2 cellular contexts compared by ENCODE assay signal in the genomic region with DNA sequence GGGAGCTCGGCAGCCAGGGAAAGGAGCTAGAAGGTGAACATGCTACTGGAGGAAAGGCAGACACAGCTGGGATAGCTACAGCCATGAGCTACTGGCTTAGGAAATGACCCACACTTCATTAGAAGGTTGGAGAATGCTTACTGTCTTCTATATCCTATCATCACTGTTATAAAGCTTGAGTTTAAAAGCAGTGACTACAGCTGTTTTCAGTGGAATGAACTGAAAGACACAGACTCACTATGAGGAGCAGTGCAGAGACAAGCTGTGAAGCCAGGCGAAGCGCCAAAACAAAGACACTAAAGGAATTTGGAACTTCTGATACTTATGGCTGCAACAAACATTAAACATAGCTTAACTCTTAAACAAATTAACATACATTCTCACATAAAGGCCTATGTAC. TPM values are rescaled to one million over a fixed set of nuclear protein-coding genes. Genes with fewer than 3 reads are reported as not detected.
"Had no signal": no experiment of that assay in that cellular context is flagged by ENCODE, and none has a peak within 500 bp of the region (broad histone marks: within the 10 kb centered on the region; RNA-seq: fewer than 3 reads in every experiment).

No MANE protein-coding gene starts in this region.

RNA-seq across cellular contexts. Expression of a gene that starts 47.5 kb away (rescaled TPM):
- total RNA-seq: SJCRH30 had no signal
- polyA plus RNA-seq: K562 had no signal
